32 cellular contexts compared by ENCODE assay signal in genomic region chr1:12577020-12577419, GRCh38.
"Had no signal": no experiment of that assay in that cellular context is flagged by ENCODE, and none has a peak within 500 bp of the region (broad histone marks: within the 10 kb centered on the region; RNA-seq: fewer than 3 reads in every experiment).

No MANE protein-coding gene starts in this region.

- H3K36me3 ChIP-seq: WERI-Rb-1 had no signal

- FAIRE-seq: colon had no signal

- H3K4me3 ChIP-seq: body of pancreas, esophagus muscularis mucosa, gastrocnemius medialis had no signal

- H3K9me3 ChIP-seq: body of pancreas, esophagus muscularis mucosa, gastrocnemius medialis had no signal

- H3K4me1 Mint-ChIP-seq: activated B cell treated with CpG ODN at 0.5 μM for 24 hours; activated T-helper 17 cell treated with anti-CD3 and anti-CD28 coated beads, Interleukin-2, amount 50 U/mL, for 72 hours had no signal

- ATAC-seq: activated CD4-positive, CD25-positive, alpha-beta regulatory T cell treated with anti-CD3 and anti-CD28 coated beads, Interleukin-2, amount 50 U/mL, for 24 hours; activated CD8-positive, alpha-beta T cell treated with anti-CD3 and anti-CD28 coated beads for 36 hours; activated T-cell treated with anti-CD3 and anti-CD28 coated beads, Interleukin-2, amount 50 U/mL, for 4 hours; activated T-helper 17 cell treated with anti-CD3 and anti-CD28 coated beads, Interleukin-2, amount 50 U/mL, for 72 hours; body of pancreas; effector memory CD8-positive, alpha-beta T cell; foreskin keratinocyte; gastrocnemius medialis; T-helper 17 cell had no signal

- DNase-seq: activated B cell treated with CpG ODN at 0.5 μM for 24 hours; activated CD4-positive, alpha-beta T cell treated with anti-CD3 and anti-CD28 coated beads for 48 hours; activated CD4-positive, alpha-beta T cell treated with anti-CD3 and anti-CD28 coated beads, Interleukin-2, amount 50 U/mL, for 1 hour; activated CD4-positive, alpha-beta T cell treated with anti-CD3 and anti-CD28 coated beads, Interleukin-2, amount 50 U/mL, for 48 hours; activated CD8-positive, alpha-beta memory T cell treated with anti-CD3 and anti-CD28 coated beads for 24 hours; activated CD8-positive, alpha-beta T cell treated with anti-CD3 and anti-CD28 coated beads for 36 hours; activated effector memory CD4-positive, alpha-beta T cell treated with Interleukin-2 at 50 U/mL for 16 hours; activated gamma-delta T cell treated with Interleukin-2 at 50 U/mL for 16 hours; activated naive CD4-positive, alpha-beta T cell treated with anti-CD3 and anti-CD28 coated beads, Interleukin-2, amount 50 U/mL, for 16 hours; activated naive CD4-positive, alpha-beta T cell treated with Interleukin-2 at 50 U/mL for 16 hours; activated T-cell treated with anti-CD3 and anti-CD28 coated beads, Interleukin-2, amount 50 U/mL, for 4 hours; amniotic stem cell; body of pancreas; caudate nucleus; cortex of kidney; dermis blood vessel endothelial cell; effector CD4-positive, alpha-beta T cell; effector memory CD8-positive, alpha-beta T cell; erythroblast; foreskin keratinocyte; gastrocnemius medialis; glutamatergic neuron; T-helper 1 cell; T-helper 17 cell; T1000; WERI-Rb-1 had no signal

- H3K4me1 ChIP-seq: body of pancreas, foreskin keratinocyte had no signal

- H3K27ac ChIP-seq: body of pancreas, esophagus muscularis mucosa, foreskin keratinocyte, gastrocnemius medialis, WERI-Rb-1 had no signal

- H3K4me3 Mint-ChIP-seq: activated B cell treated with CpG ODN at 0.5 μM for 24 hours; activated CD8-positive, alpha-beta T cell treated with anti-CD3 and anti-CD28 coated beads for 36 hours; activated naive CD8-positive, alpha-beta T cell; activated T-cell treated with anti-CD3 and anti-CD28 coated beads, Interleukin-2, amount 50 U/mL, for 4 hours; activated T-helper 17 cell treated with anti-CD3 and anti-CD28 coated beads, Interleukin-2, amount 50 U/mL, for 72 hours; effector memory CD8-positive, alpha-beta T cell; T-helper 17 cell; T-helper 2 cell treated with Interferon-gamma antibody and Interleukin-4, amounts not matched to agents 5 μg/mL and 100 μg/mL, for 36 hours had no signal

- H3K27me3 ChIP-seq: body of pancreas, esophagus muscularis mucosa, foreskin keratinocyte, gastrocnemius medialis had no signal

- H3K9me3 Mint-ChIP-seq: activated B cell treated with CpG ODN at 0.5 μM for 24 hours; activated CD8-positive, alpha-beta T cell treated with anti-CD3 and anti-CD28 coated beads for 36 hours; activated T-cell treated with anti-CD3 and anti-CD28 coated beads, Interleukin-2, amount 50 U/mL, for 4 hours; activated T-helper 17 cell treated with anti-CD3 and anti-CD28 coated beads, Interleukin-2, amount 50 U/mL, for 72 hours; effector memory CD8-positive, alpha-beta T cell; T-helper 2 cell treated with Interferon-gamma antibody and Interleukin-4, amounts not matched to agents 5 μg/mL and 100 μg/mL, for 36 hours had no signal

- H3K27ac Mint-ChIP-seq: activated B cell treated with CpG ODN at 0.5 μM for 24 hours; activated CD8-positive, alpha-beta T cell treated with anti-CD3 and anti-CD28 coated beads for 36 hours; activated T-helper 17 cell treated with anti-CD3 and anti-CD28 coated beads, Interleukin-2, amount 50 U/mL, for 72 hours; effector memory CD8-positive, alpha-beta T cell; T-helper 17 cell; T-helper 2 cell treated with Interferon-gamma antibody and Interleukin-4, amounts not matched to agents 5 μg/mL and 100 μg/mL, for 36 hours had no signal
